In genomic region chr16:10308305-10309193, GRCh38 we compare ENCODE assay signal across 1 cellular context.
TF ChIP-seq lines count a peak whose summit lies in the region.

No MANE protein-coding gene starts in this region.

TF ChIP-seq in HepG2, 621 proteins besides CTCF, POLR2A, EP300 and RAD21 (continued from another document and continues in another):
- peak; percentile 93 for TF ChIP-seq ZBTB33 (CRISPR knock-in tag; IDR thresholded peaks at IDR 0.05)
- TF ChIP-seq CENPX (CRISPR knock-in tag; IDR thresholded peaks at IDR 0.05) = no peak
- no peak for TF ChIP-seq FOXK2 (IDR thresholded peaks at IDR 0.05)
- no peak for TF ChIP-seq TBX3 (IDR thresholded peaks at IDR 0.05; ENCODE audit: borderline replicate concordance)
- TF ChIP-seq MXD4 (CRISPR knock-in tag; IDR thresholded peaks at IDR 0.05) = 0 out of 2 replicates have a peak, but pooled peaks have one; percentile 22
- peak; percentile 56; the same call in 1 of the 2 replicates for TF ChIP-seq HDAC1 (CRISPR knock-in tag; IDR thresholded peaks at IDR 0.05)
- TF ChIP-seq PRPF4 (IDR thresholded peaks at IDR 0.05; ENCODE audit: low read depth, low read length, poor library complexity, severe bottlenecking) = no peak
- 0 out of 2 replicates have a peak, but pooled peaks have one; percentile 39 for TF ChIP-seq THAP9 (CRISPR knock-in tag; IDR thresholded peaks at IDR 0.05; ENCODE audit: borderline replicate concordance)
- no peak for TF ChIP-seq SOX6 (IDR thresholded peaks at IDR 0.05)
- TF ChIP-seq SOX6 (CRISPR knock-in tag; IDR thresholded peaks at IDR 0.05) = peak; percentile 71
- peak; percentile 87; the same call in 1 of the 2 replicates for TF ChIP-seq ZNF510 (CRISPR knock-in tag; IDR thresholded peaks at IDR 0.05; ENCODE audit: low read depth)
- no peak for TF ChIP-seq ZNF280B (CRISPR knock-in tag; IDR thresholded peaks at IDR 0.05; ENCODE audit: borderline replicate concordance)
- TF ChIP-seq ZNF557 (CRISPR knock-in tag; IDR thresholded peaks at IDR 0.05) = 0 out of 2 replicates have a peak, but pooled peaks have one; percentile 26
- TF ChIP-seq ZNF713 (CRISPR knock-in tag; IDR thresholded peaks at IDR 0.05) = no peak
- TF ChIP-seq ZNF552 (CRISPR knock-in tag; IDR thresholded peaks at IDR 0.05; ENCODE audit: borderline replicate concordance) = peak; percentile 76; the same call in 1 of the 2 replicates
- TF ChIP-seq ZNF430 (CRISPR knock-in tag; IDR thresholded peaks at IDR 0.05) = peak; percentile 75; the same call in 1 of the 2 replicates
- TF ChIP-seq ZNF446 (CRISPR knock-in tag; IDR thresholded peaks at IDR 0.05) = no peak
- TF ChIP-seq ZNF841 (CRISPR knock-in tag; IDR thresholded peaks at IDR 0.05; ENCODE audit: borderline replicate concordance) = no peak
- TF ChIP-seq TRIM22 (IDR thresholded peaks at IDR 0.05) = no peak
- TF ChIP-seq SATB2 (CRISPR knock-in tag; IDR thresholded peaks at IDR 0.05) = no peak
- no peak for TF ChIP-seq KDM2A (CRISPR knock-in tag; IDR thresholded peaks at IDR 0.05; ENCODE audit: borderline replicate concordance, low read depth)
- no peak for TF ChIP-seq RBM39 (IDR thresholded peaks at IDR 0.05; ENCODE audit: low read depth, low read length, poor library complexity, severe bottlenecking)
- no peak for TF ChIP-seq RXRA (CRISPR knock-in tag; IDR thresholded peaks at IDR 0.05)
- TF ChIP-seq HOXA3 (CRISPR knock-in tag; IDR thresholded peaks at IDR 0.05) = peak; percentile 72
- no peak for TF ChIP-seq ZNF572 (CRISPR knock-in tag; IDR thresholded peaks at IDR 0.05)
- 0 out of 2 replicates have a peak, but pooled peaks have one; percentile 40 for TF ChIP-seq HNF1A (IDR thresholded peaks at IDR 0.05; ENCODE audit: low read depth)
- peak; percentile 46; the same call in 1 of the 2 replicates for TF ChIP-seq HNF1A (CRISPR knock-in tag; IDR thresholded peaks at IDR 0.05; ENCODE audit: borderline replicate concordance)
- no peak for TF ChIP-seq ZNF709 (CRISPR knock-in tag; IDR thresholded peaks at IDR 0.05)
- TF ChIP-seq PITX1 (CRISPR knock-in tag; IDR thresholded peaks at IDR 0.05) = 0 out of 2 replicates have a peak, but pooled peaks have one; percentile 48
- no peak for TF ChIP-seq ATF7 (IDR thresholded peaks at IDR 0.05)
- peak; percentile 88 for TF ChIP-seq ATF7 (CRISPR knock-in tag; IDR thresholded peaks at IDR 0.05)
- TF ChIP-seq ZNF878 (CRISPR knock-in tag; IDR thresholded peaks at IDR 0.05) = peak; percentile 76
- TF ChIP-seq REXO4 (CRISPR knock-in tag; IDR thresholded peaks at IDR 0.05; ENCODE audit: borderline replicate concordance) = no peak
- no peak for TF ChIP-seq ZNF761 (CRISPR knock-in tag; conservative IDR thresholded peaks at IDR 0.05)
- no peak for TF ChIP-seq LBX2 (CRISPR knock-in tag; IDR thresholded peaks at IDR 0.05; ENCODE audit: borderline replicate concordance)
- TF ChIP-seq ZNF317 (CRISPR knock-in tag; IDR thresholded peaks at IDR 0.05) = no peak; the same call in 1 of the 2 replicates
- TF ChIP-seq ZMAT3 (CRISPR knock-in tag; conservative IDR thresholded peaks at IDR 0.05) = peak; percentile 53; the same call in 1 of the 2 replicates
- TF ChIP-seq MAFF (IDR thresholded peaks at IDR 0.05; ENCODE audit: low read depth, low read length) = no peak
- TF ChIP-seq SMAD9 (CRISPR knock-in tag; IDR thresholded peaks at IDR 0.05) = 0 out of 2 replicates have a peak, but pooled peaks have one; percentile 6
- no peak for TF ChIP-seq HES4 (CRISPR knock-in tag; IDR thresholded peaks at IDR 0.05; ENCODE audit: borderline replicate concordance)
- no peak for TF ChIP-seq ZBTB43 (CRISPR knock-in tag; conservative IDR thresholded peaks at IDR 0.05)
- peak; percentile 78 for TF ChIP-seq MEF2D (CRISPR knock-in tag; IDR thresholded peaks at IDR 0.05)
- TF ChIP-seq MTF2 (CRISPR knock-in tag; IDR thresholded peaks at IDR 0.05; ENCODE audit: borderline replicate concordance) = no peak
- peak; percentile 99 for TF ChIP-seq ZNF644 (CRISPR knock-in tag; IDR thresholded peaks at IDR 0.05; ENCODE audit: low read depth)
- no peak for TF ChIP-seq ZNF512 (CRISPR knock-in tag; IDR thresholded peaks at IDR 0.05)
- TF ChIP-seq ZNF17 (CRISPR knock-in tag; IDR thresholded peaks at IDR 0.05) = no peak
- no peak for TF ChIP-seq ZNF660 (CRISPR knock-in tag; IDR thresholded peaks at IDR 0.05; ENCODE audit: borderline replicate concordance, low read depth)
- TF ChIP-seq ARID5B (CRISPR knock-in tag; IDR thresholded peaks at IDR 0.05) = peak; percentile 87
